10 cellular contexts compared by ENCODE assay signal in genomic region chr17:81049372-81049911, GRCh38. TPM values are rescaled to one million over a fixed set of nuclear protein-coding genes. Genes with fewer than 3 reads are reported as not detected.
DNase-seq lines count a peak whose midpoint lies in the region; ATAC-seq, FAIRE-seq and TF ChIP-seq lines count a peak whose summit lies in the region.
"Had no signal": no experiment of that assay in that cellular context is flagged by ENCODE, and none has a peak within 500 bp of the region (broad histone marks: within the 10 kb centered on the region; RNA-seq: fewer than 3 reads in every experiment).

No MANE protein-coding gene starts in this region.

- peaks cover 10% of the 10 kb centered on the region for H3K79me1 ChIP-seq in mesenchymal stem cell (replicated peaks; ENCODE audit: low read length, poor library complexity, severe bottlenecking)

- H3K4me2 ChIP-seq in HepG2 (ENCODE audit: low read depth, low read length) (no peak overlapping the region), mesenchymal stem cell (ENCODE audit: low read length, poor library complexity, severe bottlenecking) (peak overlapping the region; percentile 45)

- H3K9ac ChIP-seq in HepG2 (ENCODE audit: insufficient read depth, low read depth, low read length) (no peak overlapping the region), mesenchymal stem cell (ENCODE audit: low read length) (no peak overlapping the region)

- H2BK15ac ChIP-seq in mesenchymal stem cell (ENCODE audit: low read depth, poor library complexity, severe bottlenecking), result no peak overlapping the region

- no peak for FAIRE-seq in HepG2 (lab: Jason Lieb, UNC)
- FAIRE-seq: colon had no signal

- H3K27ac ChIP-seq in HepG2 (ENCODE audit: extremely low read length, insufficient read depth, low read length), result no peak overlapping the region
- no peak overlapping the region for H3K27ac ChIP-seq in right lobe of liver
- H3K27ac ChIP-seq in mesenchymal stem cell (ENCODE audit: low read length, poor library complexity, severe bottlenecking), result peak overlapping the region; percentile 98
- H3K27ac ChIP-seq in brain microvascular endothelial cell, result no peak overlapping the region

- CTCF ChIA-PET in HepG2 (lab: Yijun Ruan, JAX; ENCODE audit: low intra/inter-chr PET ratio, low total read pairs), result no interaction called here

- ATAC-seq in HepG2, result no peak
- no peak for ATAC-seq in right lobe of liver
- ATAC-seq in activated naive CD8-positive, alpha-beta T cell treated with anti-CD3 and anti-CD28 coated beads, Interleukin-2, amount 10 ng/mL, durations not matched to agents 7 days and 5 days (ENCODE audit: low read depth), result peak; percentile 48
- ATAC-seq in HG02840 (IDR thresholded peaks at IDR 0.05; ENCODE audit: low FRiP score, unreplicated experiment), result no peak

- peak overlapping the region; percentile 91 for H2BK5ac ChIP-seq in mesenchymal stem cell (ENCODE audit: low read depth, low read length, poor library complexity, severe bottlenecking)

- H3K27ac Mint-ChIP-seq in activated naive CD8-positive, alpha-beta T cell treated with anti-CD3 and anti-CD28 coated beads, Interleukin-2, amount 10 ng/mL, durations not matched to agents 7 days and 5 days, result peak overlapping the region; percentile 71

- no peak overlapping the region for H3K18ac ChIP-seq in mesenchymal stem cell (ENCODE audit: low read depth in 1 of 2, low read length in 2 of 2)

- peaks cover 14% of the 10 kb centered on the region; the same call in 1 of the 2 replicates for H4K20me1 ChIP-seq in HepG2 (ENCODE audit: insufficient read depth, low read length)

- no peak overlapping the region for H3K4me3 ChIP-seq in HepG2 (replicated peaks in 1 of 3; ENCODE audit: insufficient read depth in 1 of 3, low read depth in 2 of 3, low read length in 3 of 3)
- no peak overlapping the region for H3K4me3 ChIP-seq in right lobe of liver
- H3K4me3 ChIP-seq in mesenchymal stem cell (ENCODE audit: insufficient read depth in 1 of 2, low read depth in 1 of 2, low read length in 2 of 2), result no peak overlapping the region
- no peak overlapping the region for H3K4me3 ChIP-seq in brain microvascular endothelial cell (ENCODE audit: low read depth, low read length)

- BruUV-seq in HepG2 (replicated peaks; lab: Mats Ljungman, UMichigan), result no TSS peak

- H3K4me1 ChIP-seq in HepG2 (ENCODE audit: insufficient read depth, low read length) (peaks cover 49% of the 10 kb centered on the region), right lobe of liver (peaks cover 0 to 65% (median 21%) of the 10 kb centered on the region in 4 donors), mesenchymal stem cell (ENCODE audit: control insufficient read depth, insufficient read depth, low read depth, low read length) (peaks cover 84% of the 10 kb centered on the region)

- H3K14ac ChIP-seq in mesenchymal stem cell (ENCODE audit: low read length in 2 of 2), result no peak overlapping the region

- H3K9me3 ChIP-seq in HepG2 (ENCODE audit: low read length) (no peaks in the 10 kb centered on the region), right lobe of liver (no peaks in the 10 kb centered on the region), mesenchymal stem cell (ENCODE audit: control insufficient read depth, low read length) (no peaks in the 10 kb centered on the region)

- peak overlapping the region in 1 of 2 experiments; percentile 35 for H3K4ac ChIP-seq in mesenchymal stem cell (ENCODE audit: low read depth in 1 of 2, low read length in 2 of 2)

- WGBS in HepG2 (ENCODE audit: low lambda C conversion rate), result 83% methylated on average over 15 of the region's 17 CpGs
- WGBS in right lobe of liver (ENCODE audit: insufficient coverage, low coverage, low lambda C conversion rate, missing lambda C conversion rate), result 54% methylated on average over 12 of the region's 17 CpGs
- WGBS in mesenchymal stem cell, result 82% methylated on average over 17 of the region's 17 CpGs

- H3K36me3 ChIP-seq in HepG2 (replicated peaks in 1 of 2; ENCODE audit: control insufficient read depth in 1 of 2, insufficient read depth in 2 of 2, low read length in 2 of 2) (peaks cover 5 to 6% of the 10 kb centered on the region in 2 experiments; a peak in 2 of 5 replicates), right lobe of liver (no peaks in the 10 kb centered on the region), mesenchymal stem cell (ENCODE audit: control insufficient read depth in 1 of 2, insufficient read depth in 2 of 2, low read depth in 1 of 2, low read length in 2 of 2) (peaks cover 0 to 46% of the 10 kb centered on the region in 2 experiments), brain microvascular endothelial cell (replicated peaks) (no peaks in the 10 kb centered on the region)

- TF ChIP-seq RAD21 in HepG2 (CRISPR knock-in tag; IDR thresholded peaks at IDR 0.05), result no peak

- peaks cover 6% of the 10 kb centered on the region for H3K4me1 Mint-ChIP-seq in activated naive CD8-positive, alpha-beta T cell treated with anti-CD3 and anti-CD28 coated beads, Interleukin-2, amount 10 ng/mL, durations not matched to agents 7 days and 5 days

- no peak overlapping the region for H2BK120ac ChIP-seq in mesenchymal stem cell (ENCODE audit: low read depth, low read length)

- no peaks in the 10 kb centered on the region for H3K27me3 Mint-ChIP-seq in activated naive CD8-positive, alpha-beta T cell treated with anti-CD3 and anti-CD28 coated beads, Interleukin-2, amount 10 ng/mL, durations not matched to agents 7 days and 5 days

- H3K4me3 Mint-ChIP-seq in activated naive CD8-positive, alpha-beta T cell treated with anti-CD3 and anti-CD28 coated beads, Interleukin-2, amount 10 ng/mL, durations not matched to agents 7 days and 5 days, result peak overlapping the region; percentile 72

- peak overlapping the region; percentile 93 for H2AK5ac ChIP-seq in mesenchymal stem cell (ENCODE audit: low read length, severe bottlenecking)

- no peaks in the 10 kb centered on the region for H3K27me3 ChIP-seq in HepG2 (ENCODE audit: control insufficient read depth in 1 of 2, insufficient read depth in 2 of 2, low read length in 2 of 2)
- no peaks in the 10 kb centered on the region for H3K27me3 ChIP-seq in right lobe of liver
- H3K27me3 ChIP-seq in mesenchymal stem cell (ENCODE audit: control insufficient read depth in 1 of 2, insufficient read depth in 1 of 2, low read length in 2 of 2), result no peaks in the 10 kb centered on the region
- no peaks in the 10 kb centered on the region for H3K27me3 ChIP-seq in brain microvascular endothelial cell (replicated peaks)

- H3K36me3 Mint-ChIP-seq in activated naive CD8-positive, alpha-beta T cell treated with anti-CD3 and anti-CD28 coated beads, Interleukin-2, amount 10 ng/mL, durations not matched to agents 7 days and 5 days, result no peaks in the 10 kb centered on the region

- no peak for TF ChIP-seq POLR2A in HepG2 (IDR thresholded peaks at IDR 0.05; ENCODE audit: insufficient read depth in 1 of 2, low read depth in 2 of 2, low read length in 2 of 2)
- TF ChIP-seq POLR2A in right lobe of liver (IDR thresholded peaks at IDR 0.05), result no peak

- peaks cover 54% of the 10 kb centered on the region for H3K79me2 ChIP-seq in HepG2 (ENCODE audit: insufficient read depth, low read length)

- H2BK12ac ChIP-seq in mesenchymal stem cell (ENCODE audit: low read length in 2 of 2), result no peak overlapping the region

- intact Hi-C loops in HepG2 (cut with micrococcal nuclease; ENCODE audit: unreplicated experiment), result loop anchor here (5.0 kb wide), 1 partner anchor 33 kb away; no protein-coding TSS in a partner anchor
- intact Hi-C loops in right lobe of liver (cut with DNase I), result no loop called here

- DNase-seq in HepG2 (ENCODE audit: low spot score), result no peak
- DNase-seq in right lobe of liver, result no peak
- no peak for DNase-seq in activated naive CD8-positive, alpha-beta T cell treated with anti-CD3 and anti-CD28 coated beads, Interleukin-2, amount 10 ng/mL, durations not matched to agents 7 days and 5 days
- DNase-seq in mesenchymal stem cell, result peak; percentile 21
- no peak for DNase-seq in NCI-H1092 treated with DMSO at 0.1 percent for 48 hours (lab: John Stamatoyannopoulos, UW)
- no peak for DNase-seq in brain microvascular endothelial cell
- no peak for DNase-seq in medulla oblongata (ENCODE audit: extremely low spot score)
- DNase-seq: NCI-H2029 treated with DMSO at 0.1 percent for 48 hours had no signal

- TF ChIP-seq CTCF in HepG2 (CRISPR knock-in tag; IDR thresholded peaks at IDR 0.05) (no peak), right lobe of liver (IDR thresholded peaks at IDR 0.05) (no peak), brain microvascular endothelial cell (IDR thresholded peaks at IDR 0.05; ENCODE audit: low read depth, low read length, missing control alignments) (no peak)

- no peak overlapping the region for H4K8ac ChIP-seq in mesenchymal stem cell (ENCODE audit: low read length)

- TF ChIP-seq EP300 in HepG2 (IDR thresholded peaks at IDR 0.05; ENCODE audit: low read depth in 2 of 2, low read length in 2 of 2), result no peak
- TF ChIP-seq EP300 in HepG2 (CRISPR knock-in tag; IDR thresholded peaks at IDR 0.05; ENCODE audit: borderline replicate concordance), result no peak

- H4K91ac ChIP-seq in mesenchymal stem cell (ENCODE audit: low read length), result no peak overlapping the region

- H2AFZ ChIP-seq in HepG2 (ENCODE audit: low read length) (no peak overlapping the region), mesenchymal stem cell (ENCODE audit: low read depth, low read length) (no peak overlapping the region)

- no peak overlapping the region for H3K23ac ChIP-seq in mesenchymal stem cell (ENCODE audit: low read length in 2 of 2)

- POLR2A ChIA-PET in HepG2 (lab: Yijun Ruan, JAX), result no interaction called here
- POLR2A ChIA-PET in activated naive CD8-positive, alpha-beta T cell treated with anti-CD3 and anti-CD28 coated beads, Interleukin-2, amount 10 ng/mL, durations not matched to agents 7 days and 5 days (lab: Charles Lee), result interaction anchor here (1.0 to 1.5 kb wide), 2 partner anchors 39 to 45 kb away, joined by 3 to 4 read pairs; no protein-coding TSS in a partner anchor

- no peaks in the 10 kb centered on the region for H3K9me3 Mint-ChIP-seq in activated naive CD8-positive, alpha-beta T cell treated with anti-CD3 and anti-CD28 coated beads, Interleukin-2, amount 10 ng/mL, durations not matched to agents 7 days and 5 days

- in situ Hi-C loops in HepG2 (cut with HindIII; ENCODE audit: extremely low pct_ligation_motif_present, low pct_unique_long_range_greater_than_20kb) (no loop called here), brain microvascular endothelial cell (cut with HindIII; ENCODE audit: low pct_ligation_motif_present, low sequenced_read_pairs) (no loop called here)

RNA-seq across cellular contexts. Expression of gene BAIAP2, which starts 14.5 kb away (rescaled TPM):
- total RNA-seq in HepG2 (2016; rRNA removed; fragmentation: Illumina TruSeq; extraction: Trizol), result 16.3 and 22.5 TPM in 2 replicates
- 8.5 and 9.9 TPM in 2 replicates for total RNA-seq in HepG2 (2016; cell fraction: cytosol; rRNA removed; fragmentation: Illumina TruSeq; extraction: Trizol; ENCODE audit: low read depth)
- 15.1 and 19.9 TPM in 2 replicates for total RNA-seq in HepG2 (2016; cell fraction: insoluble cytoplasmic fraction; rRNA removed; fragmentation: Illumina TruSeq; extraction: Trizol)
- 11.6 and 11.8 TPM in 2 replicates for total RNA-seq in HepG2 (2016; cell fraction: membrane; rRNA removed; fragmentation: Illumina TruSeq; extraction: Trizol)
- 15.9 and 21.1 TPM in 2 replicates for total RNA-seq in HepG2 (2016; cell fraction: nucleus; rRNA removed; fragmentation: Illumina TruSeq; extraction: Trizol)
- polyA plus RNA-seq in HepG2 (2011; rRNA removed), result 24.0 and 29.8 TPM in 2 replicates
- 14.8 and 22.5 TPM in 2 replicates for polyA plus RNA-seq in HepG2 (2011; cell fraction: cytosol; rRNA removed)
- 101 and 122 TPM in 2 replicates for polyA plus RNA-seq in HepG2 (2011; cell fraction: nucleus; rRNA removed)
- polyA plus RNA-seq in HepG2 (2012), result 34.4 and 34.9 TPM in 2 replicates
- 3.9 and 4.4 TPM in 2 replicates for polyA plus RNA-seq in HepG2 (2016; cell fraction: cytosol; fragmentation: Illumina TruSeq; extraction: Trizol; ENCODE audit: low read depth)
- 14.7 and 22.4 TPM in 2 replicates for polyA plus RNA-seq in HepG2 (2016; cell fraction: insoluble cytoplasmic fraction; fragmentation: Illumina TruSeq; extraction: Trizol; ENCODE audit: low read depth)
- polyA plus RNA-seq in HepG2 (2016; cell fraction: membrane; fragmentation: Illumina TruSeq; extraction: Trizol; ENCODE audit: low read depth), result 6.8 and 8.2 TPM in 2 replicates
- 38.9 and 40.0 TPM in 2 replicates for polyA plus RNA-seq in HepG2 (2016; cell fraction: nucleus; fragmentation: Illumina TruSeq; extraction: Trizol; ENCODE audit: insufficient read depth, low read depth)
- polyA minus RNA-seq in HepG2 (2011; rRNA and poly(A)+ RNA removed; ENCODE audit: low replicate concordance), result 6.9 and 34.6 TPM in 2 replicates
- polyA minus RNA-seq in HepG2 (2011; cell fraction: cytosol; rRNA and poly(A)+ RNA removed), result 19.5 and 20.5 TPM in 2 replicates
- polyA minus RNA-seq in HepG2 (2011; cell fraction: nucleus; rRNA and poly(A)+ RNA removed), result 51.2 and 56.7 TPM in 2 replicates
- total RNA-seq in right lobe of liver, result 100 to 1,000 TPM in 1 of 6 experiments, 10 to 100 TPM in 5; 46.6 to 139 (median 63.3) TPM
- 1 to 10 TPM; 7.4 to 7.5 TPM for total RNA-seq in activated naive CD8-positive, alpha-beta T cell treated with anti-CD3 and anti-CD28 coated beads, Interleukin-2, amount 10 ng/mL, durations not matched to agents 7 days and 5 days
- 20.5 TPM for polyA plus RNA-seq in mesenchymal stem cell (2013, experiment 1 of 2)
- 20.4 TPM for polyA plus RNA-seq in mesenchymal stem cell (2013, experiment 2 of 2)

RNA-seq across cellular contexts. Expression of gene CHMP6, which starts 57.8 kb away (rescaled TPM):
- 24.2 and 24.6 TPM in 2 replicates for total RNA-seq in HepG2 (2016; rRNA removed; fragmentation: Illumina TruSeq; extraction: Trizol)
- 5.9 and 6.6 TPM in 2 replicates for total RNA-seq in HepG2 (2016; cell fraction: cytosol; rRNA removed; fragmentation: Illumina TruSeq; extraction: Trizol; ENCODE audit: low read depth)
- 24.5 and 25.5 TPM in 2 replicates for total RNA-seq in HepG2 (2016; cell fraction: insoluble cytoplasmic fraction; rRNA removed; fragmentation: Illumina TruSeq; extraction: Trizol)
- total RNA-seq in HepG2 (2016; cell fraction: membrane; rRNA removed; fragmentation: Illumina TruSeq; extraction: Trizol), result 14.7 and 15.5 TPM in 2 replicates
- 12.8 and 13.9 TPM in 2 replicates for total RNA-seq in HepG2 (2016; cell fraction: nucleus; rRNA removed; fragmentation: Illumina TruSeq; extraction: Trizol)
- 11.1 and 17.7 TPM in 2 replicates for polyA plus RNA-seq in HepG2 (2011; rRNA removed)
- 14.2 and 21.6 TPM in 2 replicates for polyA plus RNA-seq in HepG2 (2011; cell fraction: cytosol; rRNA removed)
- polyA plus RNA-seq in HepG2 (2011; cell fraction: nucleus; rRNA removed), result 31.7 and 32.3 TPM in 2 replicates
- polyA plus RNA-seq in HepG2 (2012), result 10.1 and 14.6 TPM in 2 replicates
- 8.4 and 9.7 TPM in 2 replicates for polyA plus RNA-seq in HepG2 (2016; cell fraction: cytosol; fragmentation: Illumina TruSeq; extraction: Trizol; ENCODE audit: low read depth)
- 42.4 and 45.1 TPM in 2 replicates for polyA plus RNA-seq in HepG2 (2016; cell fraction: insoluble cytoplasmic fraction; fragmentation: Illumina TruSeq; extraction: Trizol; ENCODE audit: low read depth)
- polyA plus RNA-seq in HepG2 (2016; cell fraction: membrane; fragmentation: Illumina TruSeq; extraction: Trizol; ENCODE audit: low read depth), result 14.8 and 17.6 TPM in 2 replicates
- 34.7 and 37.8 TPM in 2 replicates for polyA plus RNA-seq in HepG2 (2016; cell fraction: nucleus; fragmentation: Illumina TruSeq; extraction: Trizol; ENCODE audit: insufficient read depth, low read depth)
- polyA minus RNA-seq in HepG2 (2011; rRNA and poly(A)+ RNA removed; ENCODE audit: low replicate concordance), result 6.7 and 18.8 TPM in 2 replicates
- 8.2 and 11.1 TPM in 2 replicates for polyA minus RNA-seq in HepG2 (2011; cell fraction: cytosol; rRNA and poly(A)+ RNA removed)
- 20.0 and 22.4 TPM in 2 replicates for polyA minus RNA-seq in HepG2 (2011; cell fraction: nucleus; rRNA and poly(A)+ RNA removed)
- 10 to 100 TPM; 13.4 to 27.8 (median 15.6) TPM for total RNA-seq in right lobe of liver
- 10 to 100 TPM; 32.5 to 33.0 TPM for total RNA-seq in activated naive CD8-positive, alpha-beta T cell treated with anti-CD3 and anti-CD28 coated beads, Interleukin-2, amount 10 ng/mL, durations not matched to agents 7 days and 5 days
- polyA plus RNA-seq in mesenchymal stem cell (2013, experiment 1 of 2), result 12.7 TPM
- polyA plus RNA-seq in mesenchymal stem cell (2013, experiment 2 of 2), result 12.0 TPM
